Comparison of ENCODE assay signal across 8 cellular contexts in genomic region chr4:2689825-2690700, GRCh38.
A peak's percentile ranks its signal among the peaks of the same experiment; 100 is the strongest.
DNase-seq lines count a peak whose midpoint lies in the region; ATAC-seq and TF ChIP-seq lines count a peak whose summit lies in the region.

No MANE protein-coding gene starts in this region.

- intact Hi-C loops in vagina (cut with DNase I) = no loop called here

- H3K4me3 ChIP-seq in vagina (no peak overlapping the region), MM.1S (ENCODE audit: low read length) (no peak overlapping the region)

- no peaks in the 10 kb centered on the region for H3K4me1 ChIP-seq in vagina
- no peaks in the 10 kb centered on the region for H3K4me1 ChIP-seq in MM.1S (ENCODE audit: low read length)

- H3K27me3 ChIP-seq in vagina (no peaks in the 10 kb centered on the region), MM.1S (replicated peaks; ENCODE audit: insufficient read depth, low read length) (no peaks in the 10 kb centered on the region)

- H3K79me2 ChIP-seq in MM.1S (ENCODE audit: low read length) = no peaks in the 10 kb centered on the region; the same call in 1 of the 2 replicates

- H4K20me1 ChIP-seq in MM.1S (ENCODE audit: insufficient read depth, low read length) = no peaks in the 10 kb centered on the region

- no peak overlapping the region for H3K9ac ChIP-seq in MM.1S (ENCODE audit: low read length)

- no peak overlapping the region for H2AFZ ChIP-seq in MM.1S (ENCODE audit: low read length)

- no peak for TF ChIP-seq POLR2A in vagina (IDR thresholded peaks at IDR 0.05)

- H3K9me2 ChIP-seq in MM.1S (replicated peaks; ENCODE audit: insufficient read depth, low read length) = no peaks in the 10 kb centered on the region

- peaks cover 0 to 67% of the 10 kb centered on the region in 2 donors for H3K36me3 ChIP-seq in vagina
- no peaks in the 10 kb centered on the region for H3K36me3 ChIP-seq in MM.1S (replicated peaks; ENCODE audit: insufficient read depth, low read length)

- DNase-seq in GM19238 (ENCODE audit: insufficient read length, low spot score) (peak; percentile 42), activated gamma-delta T cell (lab: John Stamatoyannopoulos, UW) (peak; percentile 26), vagina (ENCODE audit: extremely low spot score in 2 of 2) (no peak), MM.1S (no peak), NOMO-1 (lab: John Stamatoyannopoulos, UW; ENCODE audit: unreplicated experiment in 2 of 2) (no peak), midbrain (lab: John Stamatoyannopoulos, UW) (no peak)
- peak; percentile 41 for DNase-seq in stimulated activated CD8-positive, alpha-beta memory T cell treated with anti-CD3 and anti-CD28 coated beads, Interleukin-4, amount 100 ng/mL, for 24 hours (ENCODE audit: low read depth)

- H3K27ac ChIP-seq in vagina (no peak overlapping the region), MM.1S (ENCODE audit: low read length) (no peak overlapping the region)

- ATAC-seq in HG03196 (IDR thresholded peaks at IDR 0.05; ENCODE audit: unreplicated experiment) = peak; percentile 66

- TF ChIP-seq CTCF in vagina (IDR thresholded peaks at IDR 0.05) = no peak
- TF ChIP-seq CTCF in MM.1S (IDR thresholded peaks at IDR 0.05; ENCODE audit: low read length) = no peak

- no peak overlapping the region for H3K4me2 ChIP-seq in MM.1S (ENCODE audit: low read depth, low read length)

- no peaks in the 10 kb centered on the region for H3F3A ChIP-seq in MM.1S (ENCODE audit: insufficient read depth, low read length)

- no peaks in the 10 kb centered on the region for H3K9me3 ChIP-seq in vagina
- no peaks in the 10 kb centered on the region for H3K9me3 ChIP-seq in MM.1S (replicated peaks; ENCODE audit: insufficient read depth, low read length)

Comparison
In these comparisons a context has a peak if more than half of its experiments do, and no peak if none do; other contexts are left out.
1. DNase-seq: peak in GM19238 (single experiment), activated gamma-delta T cell (single experiment) and stimulated activated CD8-positive, alpha-beta memory T cell treated with anti-CD3 and anti-CD28 coated beads, Interleukin-4, amount 100 ng/mL, for 24 hours (single experiment); none in vagina (0 of 2), MM.1S (single experiment), NOMO-1 (0 of 2) and midbrain (single experiment).